ENCODE assay signal across 8 cellular contexts in the genomic region with DNA sequence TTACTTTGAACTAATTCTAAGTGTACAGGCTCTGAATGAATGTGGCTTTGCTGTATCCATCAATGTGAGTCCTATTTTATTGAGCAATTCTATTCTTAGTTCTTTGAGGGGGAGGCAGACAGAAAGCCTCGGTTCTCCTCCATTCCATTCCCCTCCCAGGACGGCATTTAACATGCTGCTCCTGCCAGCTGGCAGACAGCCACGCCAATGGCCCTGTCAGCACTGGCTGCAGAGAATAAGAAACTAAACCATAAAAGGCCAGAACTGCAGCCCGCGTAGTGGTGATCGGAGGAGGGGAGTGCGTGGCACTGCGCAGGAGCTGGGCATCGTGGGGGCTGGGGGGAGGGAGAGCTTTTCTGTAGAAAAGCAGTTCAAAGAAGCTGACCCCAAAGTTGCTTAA.
A peak's percentile ranks its signal among the peaks of the same experiment; 100 is the strongest.
DNase-seq lines count a peak whose midpoint lies in the region; ATAC-seq lines count a peak whose summit lies in the region.

No MANE protein-coding gene starts in this region.

- DNase-seq in H4 (ENCODE audit: low spot score) (peak; percentile 88), astrocyte of the hippocampus (ENCODE audit: low read depth, low spot score) (peak; percentile 99), hippocampal formation (lab: John Stamatoyannopoulos, UW) (peak; percentile 24 to 62), skeletal muscle cell (ENCODE audit: low read depth) (peak; percentile 98)
- no peak for DNase-seq in activated CD4-positive, alpha-beta T cell treated with anti-CD3 and anti-CD28 coated beads for 1 hour
- no peak for DNase-seq in stimulated activated CD4-positive, alpha-beta T cell treated with anti-CD3 and anti-CD28 coated beads, Interleukin-2, amount 100 ng/mL, for 24 hours

- ATAC-seq in HG03135 (IDR thresholded peaks at IDR 0.05; ENCODE audit: unreplicated experiment) (no peak), GM19452 (IDR thresholded peaks at IDR 0.05; ENCODE audit: unreplicated experiment) (no peak)

- H3K4me3 ChIP-seq in skeletal muscle cell (ENCODE audit: low read depth, low read length), result no peak overlapping the region

Comparison
In these comparisons a context has a peak if more than half of its experiments do, and no peak if none do; other contexts are left out.
1. DNase-seq: peak in H4 (single experiment), astrocyte of the hippocampus (single experiment), hippocampal formation (2 of 2) and skeletal muscle cell (single experiment); none in activated CD4-positive, alpha-beta T cell treated with anti-CD3 and anti-CD28 coated beads for 1 hour (single experiment) and stimulated activated CD4-positive, alpha-beta T cell treated with anti-CD3 and anti-CD28 coated beads, Interleukin-2, amount 100 ng/mL, for 24 hours (0 of 2).